ENCODE assay signal across 13 cellular contexts in genomic region chrX:147565239-147565638, GRCh38.
"Had no signal": no experiment of that assay in that cellular context is flagged by ENCODE, and none has a peak within 500 bp of the region (broad histone marks: within the 10 kb centered on the region; RNA-seq: fewer than 3 reads in every experiment).

No MANE protein-coding gene starts in this region.

- H3K36me3 ChIP-seq: esophagus muscularis mucosa, gastrocnemius medialis, neutrophil, right atrium auricular region, transverse colon had no signal

- H3K4me3 ChIP-seq: esophagus muscularis mucosa, gastrocnemius medialis, right atrium auricular region, transverse colon had no signal

- H3K4me1 ChIP-seq: esophagus muscularis mucosa, gastrocnemius medialis, right atrium auricular region, transverse colon had no signal

- DNase-seq: activated CD4-positive, alpha-beta T cell treated with anti-CD3 and anti-CD28 coated beads, Interleukin-2, amount 50 U/mL, for 1 hour; activated naive CD4-positive, alpha-beta T cell treated with anti-CD3 and anti-CD28 coated beads, Interleukin-2, amount 50 U/mL, for 16 hours; amniotic stem cell; endodermal cell; gastrocnemius medialis; left cardiac atrium; naive thymus-derived CD8-positive, alpha-beta T cell; posterior cingulate gyrus; small intestine; transverse colon had no signal

- H3K9me3 ChIP-seq: esophagus muscularis mucosa, gastrocnemius medialis, neutrophil, right atrium auricular region, transverse colon had no signal

- H3K27me3 ChIP-seq: esophagus muscularis mucosa, gastrocnemius medialis, neutrophil, right atrium auricular region, transverse colon had no signal

- H3K27ac ChIP-seq: esophagus muscularis mucosa, gastrocnemius medialis, neutrophil, right atrium auricular region, transverse colon had no signal
